Comparison of ENCODE assay signal across 9 cellular contexts in genomic region chr15:34984884-34985630, GRCh38. TPM values are rescaled to one million over a fixed set of nuclear protein-coding genes. Genes with fewer than 3 reads are reported as not detected.
DNase-seq lines count a peak whose midpoint lies in the region; ATAC-seq and TF ChIP-seq lines count a peak whose summit lies in the region.
"Had no signal": no experiment of that assay in that cellular context is flagged by ENCODE, and none has a peak within 500 bp of the region (broad histone marks: within the 10 kb centered on the region; RNA-seq: fewer than 3 reads in every experiment).

No MANE protein-coding gene starts in this region.

- H3K9ac ChIP-seq in smooth muscle cell (ENCODE audit: low read depth), result no peak overlapping the region

- peaks cover 61% of the 10 kb centered on the region for H3K79me2 ChIP-seq in smooth muscle cell (ENCODE audit: low read depth)

- no peak overlapping the region for H2AFZ ChIP-seq in smooth muscle cell (ENCODE audit: low read depth)

- peaks cover 46% of the 10 kb centered on the region for H4K20me1 ChIP-seq in smooth muscle cell (ENCODE audit: low read depth)

- no peak for TF ChIP-seq CTCF in smooth muscle cell (IDR thresholded peaks at IDR 0.05; ENCODE audit: borderline replicate concordance, insufficient read depth, poor library complexity, severe bottlenecking)

- H3K36me3 Mint-ChIP-seq in activated naive CD4-positive, alpha-beta T cell treated with anti-CD3 and anti-CD28 coated beads, Interleukin-2, amount 50 U/mL, for 72 hours, result peaks cover 17 to 43% of the 10 kb centered on the region in 2 donors

- H3K4me2 ChIP-seq in smooth muscle cell, result peak overlapping the region; percentile 99

- H3K4me3 ChIP-seq in smooth muscle cell, result peak overlapping the region; percentile 84

- H3K27ac ChIP-seq in smooth muscle cell (ENCODE audit: low read depth), result peak overlapping the region; percentile 96

- H3K9me3 ChIP-seq in smooth muscle cell (replicated peaks; ENCODE audit: low read depth), result no peaks in the 10 kb centered on the region

- 74% methylated on average over 9 of the region's 9 CpGs for WGBS in smooth muscle cell (ENCODE audit: low lambda C conversion rate)

- H3K9me3 Mint-ChIP-seq in activated naive CD4-positive, alpha-beta T cell treated with anti-CD3 and anti-CD28 coated beads, Interleukin-2, amount 50 U/mL, for 72 hours, result no peaks in the 10 kb centered on the region

- DNase-seq in activated CD4-positive, CD25-positive, alpha-beta regulatory T cell treated with anti-CD3 and anti-CD28 coated beads, Interleukin-2, amount 50 U/mL, for 72 hours, result no peak
- DNase-seq in activated naive CD4-positive, alpha-beta T cell treated with anti-CD3 and anti-CD28 coated beads, Interleukin-2, amount 50 U/mL, for 72 hours (ENCODE audit: low spot score in 2 of 2), result no peak
- peak; percentile 46 for DNase-seq in left ventricle myocardium superior
- no peak for DNase-seq in smooth muscle cell (lab: John Stamatoyannopoulos, UW; ENCODE audit: unreplicated experiment)
- DNase-seq in HK-2 (ENCODE audit: unreplicated experiment), result no peak
- DNase-seq in HuH-7 (ENCODE audit: low spot score), result no peak
- DNase-seq: C1 segment of cervical spinal cord had no signal

- peak; percentile 11 to 18 for ATAC-seq in activated CD4-positive, CD25-positive, alpha-beta regulatory T cell treated with anti-CD3 and anti-CD28 coated beads, Interleukin-2, amount 50 U/mL, for 24 hours
- no peak for ATAC-seq in activated naive CD4-positive, alpha-beta T cell treated with anti-CD3 and anti-CD28 coated beads, Interleukin-2, amount 50 U/mL, for 72 hours
- no peak for ATAC-seq in left ventricle myocardium superior
- ATAC-seq in GM21367 (IDR thresholded peaks at IDR 0.05; ENCODE audit: unreplicated experiment), result no peak

- H3K36me3 ChIP-seq in smooth muscle cell (ENCODE audit: low read depth), result no peaks in the 10 kb centered on the region

- intact Hi-C loops in left ventricle myocardium superior (cut with micrococcal nuclease), result no loop called here

- no peaks in the 10 kb centered on the region for H3K27me3 ChIP-seq in smooth muscle cell (ENCODE audit: low read depth)

- no peaks in the 10 kb centered on the region for H3F3A ChIP-seq in smooth muscle cell (ENCODE audit: low read depth)

- peak overlapping the region; percentile 32 to 81 for H3K27ac Mint-ChIP-seq in activated naive CD4-positive, alpha-beta T cell treated with anti-CD3 and anti-CD28 coated beads, Interleukin-2, amount 50 U/mL, for 72 hours

- peaks cover 21% of the 10 kb centered on the region for H3K4me1 ChIP-seq in smooth muscle cell (ENCODE audit: low read depth)

RNA-seq across cellular contexts. Expression of gene ZNF770, which starts 3.0 kb away (rescaled TPM):
- total RNA-seq in activated naive CD4-positive, alpha-beta T cell treated with anti-CD3 and anti-CD28 coated beads, Interleukin-2, amount 50 U/mL, for 72 hours, result 10 to 100 TPM; 25.2 to 53.0 TPM
- total RNA-seq in left ventricle myocardium superior, result 57.1 TPM
- total RNA-seq in smooth muscle cell, result 28.7 and 31.1 TPM in 2 replicates
- polyA plus RNA-seq in smooth muscle cell, result 32.4 and 34.2 TPM in 2 replicates

RNA-seq across cellular contexts. Expression of gene AQR, which starts 15.5 kb away (rescaled TPM):
- 10 to 100 TPM; 35.7 to 40.9 TPM for total RNA-seq in activated naive CD4-positive, alpha-beta T cell treated with anti-CD3 and anti-CD28 coated beads, Interleukin-2, amount 50 U/mL, for 72 hours
- total RNA-seq in left ventricle myocardium superior, result 11.0 TPM
- 33.6 and 38.3 TPM in 2 replicates for total RNA-seq in smooth muscle cell
- polyA plus RNA-seq in smooth muscle cell, result 11.6 and 13.0 TPM in 2 replicates

Comparison
In these comparisons a context has a peak if more than half of its experiments do, and no peak if none do; other contexts are left out.
1. ATAC-seq: peak in activated CD4-positive, CD25-positive, alpha-beta regulatory T cell treated with anti-CD3 and anti-CD28 coated beads, Interleukin-2, amount 50 U/mL, for 24 hours (2 of 2); none in activated naive CD4-positive, alpha-beta T cell treated with anti-CD3 and anti-CD28 coated beads, Interleukin-2, amount 50 U/mL, for 72 hours (0 of 2), left ventricle myocardium superior (single experiment) and GM21367 (single experiment).